ENCODE assay signal across 8 cellular contexts in the genomic region with DNA sequence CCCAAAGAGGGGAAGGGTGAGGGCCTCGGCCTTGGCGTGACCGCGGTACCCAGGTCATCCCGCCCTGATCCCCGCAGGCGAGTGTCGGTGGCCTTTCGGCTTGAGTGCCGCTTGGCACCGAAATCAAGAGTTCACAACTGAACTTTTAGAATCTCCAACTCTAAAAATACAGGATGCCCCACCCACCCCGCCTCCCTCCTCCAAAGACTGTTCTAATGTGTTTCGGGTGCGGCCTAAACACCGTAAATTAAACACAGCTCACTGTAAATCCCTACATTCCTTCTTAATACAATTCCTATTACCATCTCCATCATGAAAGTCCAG. TPM values are rescaled to one million over a fixed set of nuclear protein-coding genes. Genes with fewer than 3 reads are reported as not detected.
DNase-seq lines count a peak whose midpoint lies in the region; ATAC-seq, FAIRE-seq and TF ChIP-seq lines count a peak whose summit lies in the region.

No MANE protein-coding gene starts in this region.

- DNase-seq in A549 (ENCODE audit: low read depth in 1 of 2, low spot score in 1 of 2) = no peak
- peak; percentile 59 for DNase-seq in MM.1S
- no peak for DNase-seq in effector memory CD4-positive, alpha-beta T cell
- DNase-seq in NCI-H146 treated with DMSO at 0.1 percent for 48 hours (lab: John Stamatoyannopoulos, UW; ENCODE audit: unreplicated experiment) = no peak
- DNase-seq in NCI-H2196 treated with DMSO at 0.1 percent for 48 hours (lab: John Stamatoyannopoulos, UW; ENCODE audit: unreplicated experiment) = no peak
- DNase-seq in epidermal melanocyte (ENCODE audit: insufficient read length, low spot score) = no peak

- H3K4me3 ChIP-seq in A549 = peak overlapping the region; percentile 65
- H3K4me3 ChIP-seq in MM.1S (ENCODE audit: low read length) = peak overlapping the region; percentile 82
- H3K4me3 ChIP-seq in effector memory CD4-positive, alpha-beta T cell (ENCODE audit: insufficient read depth, low read depth, low read length, poor library complexity, severe bottlenecking) = peak overlapping the region; percentile 80
- peak overlapping the region; percentile 77 to 80 for H3K4me3 ChIP-seq in muscle layer of colon (ENCODE audit: low read depth in 1 of 2, low read length in 2 of 2)

- no peak for TF ChIP-seq POLR2A in A549 (IDR thresholded peaks at IDR 0.05; ENCODE audit: low read length)

- 2% methylated on average over 14 of the region's 15 CpGs for WGBS in A549 (ENCODE audit: missing lambda C conversion rate)

- H4K20me1 ChIP-seq in MM.1S (ENCODE audit: insufficient read depth, low read length) = no peaks in the 10 kb centered on the region

- TF ChIP-seq RAD21 in A549 (conservative IDR thresholded peaks at IDR 0.05 in 1 of 2, IDR thresholded peaks at IDR 0.05 in 1 of 2) = no peak; a peak in 1 of 5 replicates

- no peaks in the 10 kb centered on the region for H3K79me2 ChIP-seq in MM.1S (ENCODE audit: low read length)

- TF ChIP-seq CTCF in A549 (IDR thresholded peaks at IDR 0.05) = no peak
- no peak for TF ChIP-seq CTCF in MM.1S (IDR thresholded peaks at IDR 0.05; ENCODE audit: low read length)

- TF ChIP-seq EP300 in A549 (IDR thresholded peaks at IDR 0.05) = no peak

- H3K4me2 ChIP-seq in A549 (peak overlapping the region; percentile 75), MM.1S (ENCODE audit: low read depth, low read length) (peak overlapping the region; percentile 94)

- ATAC-seq in A549 (no peak), GM21526 (IDR thresholded peaks at IDR 0.05; ENCODE audit: low FRiP score, unreplicated experiment) (no peak)

- peak overlapping the region; percentile 85 for H2AFZ ChIP-seq in MM.1S (ENCODE audit: low read length)

- H3K27ac ChIP-seq in A549 (peak overlapping the region; percentile 98), MM.1S (ENCODE audit: low read length) (peak overlapping the region; percentile 91), muscle layer of colon (ENCODE audit: low read depth, low read length) (peak overlapping the region; percentile 95)
- H3K27ac ChIP-seq in effector memory CD4-positive, alpha-beta T cell (ENCODE audit: insufficient read depth, low read length, poor library complexity, severe bottlenecking) = peak overlapping the region; percentile 75

- CTCF ChIA-PET in A549 (lab: Yijun Ruan, JAX) = interaction anchor here (1.2 to 24.7 kb wide), 6 partner anchors 10 to 174 kb away, joined by 4 to 705 read pairs (median 6); a partner anchor contains a TSS

- H3K36me3 ChIP-seq in MM.1S (replicated peaks; ENCODE audit: insufficient read depth, low read length) (no peaks in the 10 kb centered on the region), muscle layer of colon (ENCODE audit: insufficient read depth, low read length) (no peaks in the 10 kb centered on the region)
- H3K36me3 ChIP-seq in effector memory CD4-positive, alpha-beta T cell (ENCODE audit: control insufficient read depth, insufficient read depth, low read length) = no peaks in the 10 kb centered on the region

- no peak for FAIRE-seq in A549 (lab: Jason Lieb, UNC)

- no peaks in the 10 kb centered on the region for H3K9me2 ChIP-seq in MM.1S (replicated peaks; ENCODE audit: insufficient read depth, low read length)

- POLR2A ChIA-PET in A549 (lab: Yijun Ruan, JAX) = interaction anchor here (0.9 to 3.5 kb wide), 13 partner anchors 8 to 170 kb away, joined by 3 to 76 read pairs (median 11); a partner anchor contains a TSS

- H3K27me3 ChIP-seq in MM.1S (replicated peaks; ENCODE audit: insufficient read depth, low read length) (no peaks in the 10 kb centered on the region), muscle layer of colon (ENCODE audit: control insufficient read depth in 1 of 2, insufficient read depth in 2 of 2, low read length in 2 of 2) (no peaks in the 10 kb centered on the region)
- no peaks in the 10 kb centered on the region for H3K27me3 ChIP-seq in effector memory CD4-positive, alpha-beta T cell (replicated peaks; ENCODE audit: control insufficient read depth, insufficient read depth, low read length, poor library complexity, severe bottlenecking)

- peaks cover 49% of the 10 kb centered on the region for H3F3A ChIP-seq in MM.1S (ENCODE audit: insufficient read depth, low read length)

- H3K9ac ChIP-seq in MM.1S (ENCODE audit: low read length) (peak overlapping the region; percentile 93), muscle layer of colon (ENCODE audit: low read length) (peak overlapping the region; percentile 86)

- no peaks in the 10 kb centered on the region for H3K9me3 ChIP-seq in A549
- no peaks in the 10 kb centered on the region for H3K9me3 ChIP-seq in MM.1S (replicated peaks; ENCODE audit: insufficient read depth, low read length)
- H3K9me3 ChIP-seq in effector memory CD4-positive, alpha-beta T cell (ENCODE audit: control insufficient read depth, low read length) = no peaks in the 10 kb centered on the region
- no peaks in the 10 kb centered on the region for H3K9me3 ChIP-seq in muscle layer of colon (ENCODE audit: low read length)

- H3K4me1 ChIP-seq in A549 (peaks cover 59% of the 10 kb centered on the region), MM.1S (ENCODE audit: low read length) (peaks cover 50% of the 10 kb centered on the region), muscle layer of colon (ENCODE audit: insufficient read depth, low read length) (peaks cover 27% of the 10 kb centered on the region)
- peaks cover 16% of the 10 kb centered on the region for H3K4me1 ChIP-seq in effector memory CD4-positive, alpha-beta T cell (ENCODE audit: control insufficient read depth, insufficient read depth, low read length, poor library complexity, severe bottlenecking)

TF ChIP-seq in A549, 52 proteins besides CTCF, POLR2A, EP300 and RAD21:
- TF ChIP-seq EHF (CRISPR knock-in tag; IDR thresholded peaks at IDR 0.05) (0 out of 2 replicates have a peak, but pooled peaks have one; percentile 9), ZSCAN20 (CRISPR knock-in tag; IDR thresholded peaks at IDR 0.05) (0 out of 2 replicates have a peak, but pooled peaks have one; percentile 35)
- TF ChIP-seq, protein P1, sequence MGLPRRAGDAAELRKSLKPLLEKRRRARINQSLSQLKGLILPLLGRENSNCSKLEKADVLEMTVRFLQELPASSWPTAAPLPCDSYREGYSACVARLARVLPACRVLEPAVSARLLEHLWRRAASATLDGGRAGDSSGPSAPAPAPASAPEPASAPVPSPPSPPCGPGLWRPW (IDR thresholded peaks at IDR 0.05) = no peak

RNA-seq across cellular contexts. Expression of a gene that starts 11.4 kb away (rescaled TPM):
- polyA plus RNA-seq in A549 (2011; rRNA removed) (7.0 and 7.6 TPM in 2 replicates), A549 (2017; fragmentation: RNase III; extraction: RNeasy Plus Mini Kit Qiagen cat#74134 plus additional on column Dnase treatment) (4.3 to 6.0 TPM (median 5.7 TPM) in 3 replicates)
- 4.2 and 6.8 TPM in 2 replicates for polyA plus RNA-seq in A549 (2012; cell fraction: cytosol; rRNA removed)
- 14.1 and 14.4 TPM in 2 replicates for polyA plus RNA-seq in A549 (2012; cell fraction: nucleus; rRNA removed)
- 6.4 and 12.4 TPM in 2 replicates for polyA minus RNA-seq in A549 (2011; rRNA and poly(A)+ RNA removed)

RNA-seq across cellular contexts. Expression of a gene that starts 20.0 kb away (rescaled TPM):
- polyA plus RNA-seq in A549 (2011; rRNA removed) (57.3 and 63.9 TPM in 2 replicates), A549 (2017; fragmentation: RNase III; extraction: RNeasy Plus Mini Kit Qiagen cat#74134 plus additional on column Dnase treatment) (90.4 to 110 TPM (median 109 TPM) in 3 replicates)
- polyA plus RNA-seq in A549 (2012; cell fraction: cytosol; rRNA removed) = 72.7 and 103 TPM in 2 replicates
- polyA plus RNA-seq in A549 (2012; cell fraction: nucleus; rRNA removed) = 137 and 148 TPM in 2 replicates
- polyA minus RNA-seq in A549 (2011; rRNA and poly(A)+ RNA removed) = 47.1 and 54.7 TPM in 2 replicates

RNA-seq across cellular contexts. Expression of a gene that starts 22.1 kb away (rescaled TPM):
- polyA plus RNA-seq in A549 (2011; rRNA removed) = 460 and 621 TPM in 2 replicates
- 275 and 344 TPM in 2 replicates for polyA plus RNA-seq in A549 (2012; cell fraction: cytosol; rRNA removed)
- 409 and 455 TPM in 2 replicates for polyA plus RNA-seq in A549 (2012; cell fraction: nucleus; rRNA removed)
- polyA plus RNA-seq in A549 (2017; fragmentation: RNase III; extraction: RNeasy Plus Mini Kit Qiagen cat#74134 plus additional on column Dnase treatment) = 324 to 416 TPM (median 367 TPM) in 3 replicates
- polyA minus RNA-seq in A549 (2011; rRNA and poly(A)+ RNA removed) = 307 and 325 TPM in 2 replicates

RNA-seq across cellular contexts. Expression of a gene that starts 53.5 kb away (rescaled TPM):
- polyA plus RNA-seq in A549 (2011; rRNA removed) = 0.25 and 0.31 TPM in 2 replicates
- polyA plus RNA-seq in A549 (2012; cell fraction: cytosol; rRNA removed) = 0.26 and 0.70 TPM in 2 replicates
- polyA plus RNA-seq in A549 (2012; cell fraction: nucleus; rRNA removed) = 0.26 and 0.33 TPM in 2 replicates
- 0.15 to 0.29 TPM (median 0.16 TPM) in 3 replicates for polyA plus RNA-seq in A549 (2017; fragmentation: RNase III; extraction: RNeasy Plus Mini Kit Qiagen cat#74134 plus additional on column Dnase treatment)
- polyA minus RNA-seq in A549 (2011; rRNA and poly(A)+ RNA removed) = 0.41 and 0.88 TPM in 2 replicates
